9 cellular contexts compared by ENCODE assay signal in the genomic region with DNA sequence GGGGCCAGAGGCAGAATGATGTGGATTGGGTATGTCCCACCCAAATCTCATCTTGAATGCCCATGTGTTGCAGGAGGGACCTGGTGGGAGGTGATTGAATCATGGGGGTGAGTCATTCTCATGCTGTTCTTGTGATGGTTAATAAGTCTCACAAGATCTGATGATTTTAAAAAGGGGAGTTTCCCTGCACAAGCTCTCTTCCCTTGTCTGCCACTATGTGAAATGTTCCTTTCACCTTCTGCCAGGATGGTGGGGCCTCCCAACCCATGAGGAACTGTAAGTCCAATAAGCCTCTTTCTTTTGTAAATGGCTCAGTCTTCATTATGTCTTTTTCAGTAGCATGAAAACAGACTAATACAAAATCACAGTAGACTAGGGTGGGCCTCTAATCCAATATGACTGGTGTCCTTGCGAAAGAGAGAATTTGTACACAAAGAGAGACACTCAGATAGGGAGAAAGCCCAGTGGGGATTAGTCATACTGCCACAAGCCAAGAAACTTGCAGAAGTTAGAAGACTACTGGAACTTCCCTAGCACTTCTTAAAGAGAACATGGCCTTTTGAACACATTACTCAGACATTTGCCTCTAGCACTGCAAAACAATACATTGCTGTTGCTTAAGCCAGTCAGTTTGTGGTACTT.
DNase-seq lines count a peak whose midpoint lies in the region; ATAC-seq and TF ChIP-seq lines count a peak whose summit lies in the region.
"Had no signal": no experiment of that assay in that cellular context is flagged by ENCODE, and none has a peak within 500 bp of the region (broad histone marks: within the 10 kb centered on the region; RNA-seq: fewer than 3 reads in every experiment).

No MANE protein-coding gene starts in this region.

- peak; percentile 11 to 29 (median 13) for DNase-seq in stimulated activated CD4-positive, alpha-beta T cell treated with anti-CD3 and anti-CD28 coated beads, Interleukin-12 subunit alpha, Interleukin-12 subunit beta, amount 100 ng/mL, for 48 hours (ENCODE audit: low read depth in 2 of 3, low spot score in 1 of 3)
- no peak for DNase-seq in stimulated activated CD4-positive, alpha-beta T cell treated with anti-CD3 and anti-CD28 coated beads, Interleukin-12 subunit alpha, Interleukin-12 subunit beta, amount 100 ng/mL, for 4 hours
- DNase-seq in activated CD8-positive, alpha-beta memory T cell treated with anti-CD3 and anti-CD28 coated beads, Interleukin-2, amount 50 U/mL, for 24 hours (ENCODE audit: extremely low read depth): peak; percentile 10
- DNase-seq in renal cortical epithelial cell (ENCODE audit: low read depth) (peak; percentile 95), psoas muscle (no peak), ecto neural progenitor cell (ENCODE audit: low spot score) (no peak), D341Med (ENCODE audit: low spot score) (no peak)
- DNase-seq: activated naive CD8-positive, alpha-beta T cell treated with anti-CD3 and anti-CD28 coated beads, Interleukin-2, amount 10 ng/mL, durations not matched to agents 7 days and 5 days had no signal

- 65 to 83% (median 67%) methylated on average over 1 of the region's 1 CpG for WGBS in psoas muscle, 3 donors

- no peaks in the 10 kb centered on the region for H3K4me1 ChIP-seq in psoas muscle

- TF ChIP-seq CTCF in psoas muscle (IDR thresholded peaks at IDR 0.05): no peak

- H3K9me3 ChIP-seq in psoas muscle: no peaks in the 10 kb centered on the region

- H3K4me3 ChIP-seq in psoas muscle: no peak overlapping the region

- ATAC-seq in HG03060 (IDR thresholded peaks at IDR 0.05; ENCODE audit: low read depth, unreplicated experiment): peak; percentile 83
- ATAC-seq in psoas muscle: no peak

- H3K27me3 ChIP-seq in psoas muscle (ENCODE audit: insufficient read depth in 3 of 3, low read length in 2 of 3): peaks cover 2 to 4% (median 3%) of the 10 kb centered on the region in 3 donors

- intact Hi-C loops in psoas muscle (cut with DNase I): no loop called here

- no peaks in the 10 kb centered on the region for H3K36me3 ChIP-seq in psoas muscle (ENCODE audit: insufficient read depth in 1 of 2, low read depth in 1 of 2)

- H3K27ac ChIP-seq in psoas muscle: no peak overlapping the region

Comparison
In these comparisons a context has a peak if more than half of its experiments do, and no peak if none do; other contexts are left out.
1. DNase-seq: peak in stimulated activated CD4-positive, alpha-beta T cell treated with anti-CD3 and anti-CD28 coated beads, Interleukin-12 subunit alpha, Interleukin-12 subunit beta, amount 100 ng/mL, for 48 hours (3 of 3), activated CD8-positive, alpha-beta memory T cell treated with anti-CD3 and anti-CD28 coated beads, Interleukin-2, amount 50 U/mL, for 24 hours (single experiment) and renal cortical epithelial cell (single experiment); none in stimulated activated CD4-positive, alpha-beta T cell treated with anti-CD3 and anti-CD28 coated beads, Interleukin-12 subunit alpha, Interleukin-12 subunit beta, amount 100 ng/mL, for 4 hours (single experiment), psoas muscle (0 of 2), ecto neural progenitor cell (single experiment) and D341Med (single experiment).